24 cellular contexts compared by ENCODE assay signal in genomic region chr4:139458543-139458942, GRCh38. TPM values are rescaled to one million over a fixed set of nuclear protein-coding genes. Genes with fewer than 3 reads are reported as not detected.
DNase-seq lines count a peak whose midpoint lies in the region; ATAC-seq, FAIRE-seq and TF ChIP-seq lines count a peak whose summit lies in the region.
"Had no signal": no experiment of that assay in that cellular context is flagged by ENCODE, and none has a peak within 500 bp of the region (broad histone marks: within the 10 kb centered on the region; RNA-seq: fewer than 3 reads in every experiment).

No MANE protein-coding gene starts in this region.

- POLR2A ChIA-PET in MCF 10A (lab: Yijun Ruan, JAX) = interaction anchor here (1.1 to 7.1 kb wide), 2 partner anchors 97 to 158 kb away, joined by 3 to 67 read pairs; partner anchors contain the start of gene SETD7
- POLR2A ChIA-PET in WTC11 (lab: Charles Lee) = no interaction called here
- POLR2A ChIA-PET in HepG2 (lab: Yijun Ruan, JAX) = no interaction called here
- POLR2A ChIA-PET in activated CD4-positive, alpha-beta memory T cell treated with anti-CD3 and anti-CD28 coated beads for 36 hours (lab: Charles Lee) = no interaction called here

- dilution Hi-C loops in mammary epithelial cell (cut with HindIII; ENCODE audit: low sequenced_read_pairs) = no loop called here

- TF ChIP-seq POLR2A in HepG2 (IDR thresholded peaks at IDR 0.05; ENCODE audit: insufficient read depth in 1 of 2, low read depth in 2 of 2, low read length in 2 of 2) = no peak
- no peak for TF ChIP-seq POLR2A in GM12891 (IDR thresholded peaks at IDR 0.05; ENCODE audit: low read depth, low read length)

- ATAC-seq in WTC11 (no peak), HepG2 (no peak), HG03442 (IDR thresholded peaks at IDR 0.05; ENCODE audit: unreplicated experiment) (no peak)
- ATAC-seq: activated T-cell treated with anti-CD3 and anti-CD28 coated beads, Interleukin-2, amount 50 U/mL, for 4 hours; Right ventricle myocardium inferior; stimulated activated naive CD8-positive, alpha-beta T cell treated with anti-CD3 and anti-CD28 coated beads, Interleukin-15, amount 100 ng/mL, for 72 hours had no signal

- H3K36me3 ChIP-seq in mammary epithelial cell (ENCODE audit: insufficient read depth, low read length) = no peaks in the 10 kb centered on the region
- no peaks in the 10 kb centered on the region for H3K36me3 ChIP-seq in HepG2 (replicated peaks in 1 of 2; ENCODE audit: control insufficient read depth in 1 of 2, insufficient read depth in 2 of 2, low read length in 2 of 2)
- H3K36me3 ChIP-seq: transverse colon had no signal

- no peaks in the 10 kb centered on the region for H4K20me1 ChIP-seq in mammary epithelial cell (ENCODE audit: insufficient read depth, low read length)
- H4K20me1 ChIP-seq in HepG2 (ENCODE audit: insufficient read depth, low read length) = peaks cover 7% of the 10 kb centered on the region

- TF ChIP-seq CTCF in MCF 10A (IDR thresholded peaks at IDR 0.05; ENCODE audit: unreplicated experiment) (no peak), mammary epithelial cell (conservative IDR thresholded peaks at IDR 0.05 in 1 of 2, IDR thresholded peaks at IDR 0.05 in 1 of 2; ENCODE audit: extremely low read depth in 1 of 2, insufficient read depth in 1 of 2, low read depth in 1 of 2, low read length in 2 of 2) (no peak), WTC11 (IDR thresholded peaks at IDR 0.05) (no peak), HepG2 (CRISPR knock-in tag; IDR thresholded peaks at IDR 0.05) (no peak)

- H2AFZ ChIP-seq in mammary epithelial cell (ENCODE audit: low read depth, low read length) = no peak overlapping the region
- no peak overlapping the region for H2AFZ ChIP-seq in HepG2 (ENCODE audit: low read length)

- in situ Hi-C loops in mammary epithelial cell (cut with MboI; ENCODE audit: low sequenced_read_pairs in 2 of 2) (no loop called here), HepG2 (cut with HindIII; ENCODE audit: extremely low pct_ligation_motif_present, low pct_unique_long_range_greater_than_20kb) (no loop called here)

- intact Hi-C loops in MCF 10A (cut with micrococcal nuclease) = loop anchor here (10.0 kb wide), 1 partner anchor 96 kb away; the partner anchor contains the start of gene SETD7
- intact Hi-C loops in mammary epithelial cell (cut with micrococcal nuclease) = no loop called here
- intact Hi-C loops in HepG2 (cut with micrococcal nuclease; ENCODE audit: unreplicated experiment) = loop anchor here (5.0 kb wide), 1 partner anchor 39 kb away; no protein-coding TSS in a partner anchor
- intact Hi-C loops in activated CD4-positive, alpha-beta memory T cell treated with anti-CD3 and anti-CD28 coated beads for 36 hours (cut with micrococcal nuclease) = loop anchor here (10.0 kb wide), 1 partner anchor 396 kb away; no protein-coding TSS in a partner anchor

- H3K36me3 Mint-ChIP-seq in MCF 10A (ENCODE audit: insufficient read depth, unreplicated experiment) = peaks cover 7% of the 10 kb centered on the region
- H3K36me3 Mint-ChIP-seq in WTC11 = peaks cover 3% of the 10 kb centered on the region; the same call in 1 of the 2 replicates
- peaks cover 6% of the 10 kb centered on the region for H3K36me3 Mint-ChIP-seq in activated CD4-positive, alpha-beta memory T cell treated with anti-CD3 and anti-CD28 coated beads for 36 hours

- H3K27me3 Mint-ChIP-seq in MCF 10A (ENCODE audit: insufficient read depth, unreplicated experiment) (no peaks in the 10 kb centered on the region), WTC11 (ENCODE audit: low read depth) (no peaks in the 10 kb centered on the region)
- no peaks in the 10 kb centered on the region for H3K27me3 Mint-ChIP-seq in activated CD4-positive, alpha-beta memory T cell treated with anti-CD3 and anti-CD28 coated beads for 36 hours
- H3K27me3 Mint-ChIP-seq: memory B cell; stimulated activated naive CD8-positive, alpha-beta T cell treated with anti-CD3 and anti-CD28 coated beads, Interleukin-15, amount 100 ng/mL, for 72 hours had no signal

- no peak for FAIRE-seq in HepG2 (lab: Jason Lieb, UNC)
- FAIRE-seq in GM12891 (lab: Jason Lieb, UNC) = no peak
- FAIRE-seq: bronchial epithelial cell, G401.6 had no signal

- CTCF ChIA-PET in MCF 10A (lab: Yijun Ruan, JAX) = no interaction called here
- CTCF ChIA-PET in mammary epithelial cell (lab: Charles Lee; ENCODE audit: low non-redundant PET) = no interaction called here
- CTCF ChIA-PET in WTC11 (lab: Charles Lee) = no interaction called here
- CTCF ChIA-PET in HepG2 (lab: Yijun Ruan, JAX; ENCODE audit: low intra/inter-chr PET ratio, low total read pairs) = no interaction called here
- CTCF ChIA-PET in activated CD4-positive, alpha-beta memory T cell treated with anti-CD3 and anti-CD28 coated beads for 36 hours (lab: Charles Lee) = no interaction called here

- H3K9me3 ChIP-seq in mammary epithelial cell (replicated peaks; ENCODE audit: insufficient read depth, low read length) (no peaks in the 10 kb centered on the region), HepG2 (ENCODE audit: low read length) (no peaks in the 10 kb centered on the region)
- H3K9me3 ChIP-seq: transverse colon had no signal

- no peak overlapping the region for H3K4me3 ChIP-seq in mammary epithelial cell (replicated peaks in 1 of 3; ENCODE audit: insufficient read depth in 1 of 3, low read depth in 2 of 3, low read length in 3 of 3)
- peak overlapping the region in 1 of 3 experiments; percentile 30; a peak in 1 of 6 replicates for H3K4me3 ChIP-seq in HepG2 (replicated peaks in 1 of 3; ENCODE audit: insufficient read depth in 1 of 3, low read depth in 2 of 3, low read length in 3 of 3)
- H3K4me3 ChIP-seq: BLaER1 treated with 17β-estradiol and CSF1 and Interleukin-3, amounts not matched to agents 10 nM and 100 nM; transverse colon had no signal

- 100% methylated on average over 1 of the region's 1 CpG for WGBS in mammary epithelial cell (ENCODE audit: low coverage, missing lambda C conversion rate)
- 95% methylated on average over 1 of the region's 1 CpG for WGBS in HepG2 (ENCODE audit: low lambda C conversion rate)

- no peak overlapping the region for H3K9ac ChIP-seq in mammary epithelial cell (ENCODE audit: insufficient read depth, low read length)
- no peak overlapping the region; the same call in 1 of the 2 replicates for H3K9ac ChIP-seq in HepG2 (ENCODE audit: insufficient read depth, low read depth, low read length)
- H3K9ac ChIP-seq: BLaER1 treated with 17β-estradiol and CSF1 and Interleukin-3, amounts not matched to agents 10 nM and 100 nM had no signal

- DNase-seq in MCF 10A (ENCODE audit: unreplicated experiment) (no peak), mammary epithelial cell (no peak), WTC11 (ENCODE audit: low spot score) (no peak), HepG2 (ENCODE audit: low spot score) (no peak), RKO (ENCODE audit: low spot score) (no peak), GM12891 (ENCODE audit: insufficient read length, low spot score) (no peak)
- DNase-seq in activated CD4-positive, alpha-beta memory T cell treated with anti-CD3 and anti-CD28 coated beads for 36 hours = no peak
- DNase-seq: activated CD4-positive, CD25-positive, alpha-beta regulatory T cell treated with anti-CD3 and anti-CD28 coated beads, Interleukin-2, amount 50 U/mL, for 72 hours; activated CD8-positive, alpha-beta memory T cell treated with anti-CD3 and anti-CD28 coated beads for 24 hours; activated naive CD4-positive, alpha-beta T cell treated with Interleukin-2 at 50 U/mL for 16 hours; activated T-cell treated with anti-CD3 and anti-CD28 coated beads, Interleukin-2, amount 50 U/mL, for 4 hours; DMS 273 treated with DMSO at 0.1 percent for 48 hours; KG1; kidney glomerular epithelial cell; MV-4-11; NCI-H510A; stimulated activated naive CD8-positive, alpha-beta T cell treated with anti-CD3 and anti-CD28 coated beads, Interleukin-15, amount 100 ng/mL, for 72 hours; transverse colon had no signal

- peaks cover 59% of the 10 kb centered on the region for H3K4me1 Mint-ChIP-seq in MCF 10A (ENCODE audit: insufficient read depth, unreplicated experiment)
- peaks cover 64% of the 10 kb centered on the region for H3K4me1 Mint-ChIP-seq in WTC11
- H3K4me1 Mint-ChIP-seq in activated CD4-positive, alpha-beta memory T cell treated with anti-CD3 and anti-CD28 coated beads for 36 hours (ENCODE audit: low read depth) = peaks cover 52% of the 10 kb centered on the region

- H3K9me3 Mint-ChIP-seq in MCF 10A (ENCODE audit: unreplicated experiment) = no peaks in the 10 kb centered on the region
- no peaks in the 10 kb centered on the region for H3K9me3 Mint-ChIP-seq in WTC11
- H3K9me3 Mint-ChIP-seq in activated CD4-positive, alpha-beta memory T cell treated with anti-CD3 and anti-CD28 coated beads for 36 hours = no peaks in the 10 kb centered on the region
- H3K9me3 Mint-ChIP-seq: activated T-cell treated with anti-CD3 and anti-CD28 coated beads, Interleukin-2, amount 50 U/mL, for 4 hours; memory B cell; stimulated activated naive CD8-positive, alpha-beta T cell treated with anti-CD3 and anti-CD28 coated beads, Interleukin-15, amount 100 ng/mL, for 72 hours had no signal

- peak overlapping the region; percentile 31 for H3K27ac Mint-ChIP-seq in MCF 10A (ENCODE audit: low read depth, unreplicated experiment)
- peak overlapping the region; percentile 42 for H3K27ac Mint-ChIP-seq in WTC11
- no peak overlapping the region for H3K27ac Mint-ChIP-seq in activated CD4-positive, alpha-beta memory T cell treated with anti-CD3 and anti-CD28 coated beads for 36 hours
- H3K27ac Mint-ChIP-seq: memory B cell had no signal

- H3K79me2 ChIP-seq in mammary epithelial cell (ENCODE audit: insufficient read depth, low read length) (peaks cover 75% of the 10 kb centered on the region), HepG2 (ENCODE audit: insufficient read depth, low read length) (peaks cover 78% of the 10 kb centered on the region)

- TF ChIP-seq EP300 in HepG2 (IDR thresholded peaks at IDR 0.05; ENCODE audit: low read depth in 2 of 2, low read length in 2 of 2) = no peak
- no peak for TF ChIP-seq EP300 in HepG2 (CRISPR knock-in tag; IDR thresholded peaks at IDR 0.05; ENCODE audit: borderline replicate concordance)

- BruUV-seq in MCF 10A (replicated peaks; lab: Mats Ljungman, UMichigan) = no TSS peak
- BruUV-seq in mammary epithelial cell (replicated peaks; lab: Mats Ljungman, UMichigan) = no TSS peak
- no TSS peak for BruUV-seq in HepG2 (replicated peaks; lab: Mats Ljungman, UMichigan)

- no peak overlapping the region for H3K4me3 Mint-ChIP-seq in MCF 10A (ENCODE audit: unreplicated experiment)
- no peak overlapping the region for H3K4me3 Mint-ChIP-seq in WTC11
- no peak overlapping the region for H3K4me3 Mint-ChIP-seq in activated CD4-positive, alpha-beta memory T cell treated with anti-CD3 and anti-CD28 coated beads for 36 hours
- H3K4me3 Mint-ChIP-seq: activated T-cell treated with anti-CD3 and anti-CD28 coated beads, Interleukin-2, amount 50 U/mL, for 4 hours; memory B cell; stimulated activated naive CD8-positive, alpha-beta T cell treated with anti-CD3 and anti-CD28 coated beads, Interleukin-15, amount 100 ng/mL, for 72 hours had no signal

- H3K4me1 ChIP-seq in mammary epithelial cell (ENCODE audit: insufficient read depth, low read length) (peaks cover 21% of the 10 kb centered on the region), HepG2 (ENCODE audit: insufficient read depth, low read length) (peaks cover 42% of the 10 kb centered on the region)

- H3K27ac ChIP-seq in mammary epithelial cell (ENCODE audit: insufficient read depth, low read depth, low read length) = no peak overlapping the region
- no peak overlapping the region for H3K27ac ChIP-seq in HepG2 (ENCODE audit: extremely low read length, insufficient read depth, low read length)
- H3K27ac ChIP-seq: BLaER1 treated with 17β-estradiol and CSF1 and Interleukin-3, amounts not matched to agents 10 nM and 100 nM; transverse colon had no signal

- H3K27me3 ChIP-seq in mammary epithelial cell (ENCODE audit: insufficient read depth, low read length) (no peaks in the 10 kb centered on the region), HepG2 (ENCODE audit: control insufficient read depth in 1 of 2, insufficient read depth in 2 of 2, low read length in 2 of 2) (no peaks in the 10 kb centered on the region; a peak in 1 of 5 replicates)
- H3K27me3 ChIP-seq: BLaER1 treated with 17β-estradiol and CSF1 and Interleukin-3, amounts not matched to agents 10 nM and 100 nM; transverse colon had no signal

- TF ChIP-seq RAD21 in HepG2 (CRISPR knock-in tag; IDR thresholded peaks at IDR 0.05) = no peak

- H3K4me2 ChIP-seq in mammary epithelial cell (ENCODE audit: insufficient read depth, low read depth, low read length) = no peak overlapping the region
- peak overlapping the region; percentile 43 for H3K4me2 ChIP-seq in HepG2 (ENCODE audit: low read depth, low read length)
- H3K4me2 ChIP-seq: BLaER1 treated with 17β-estradiol and CSF1 and Interleukin-3, amounts not matched to agents 10 nM and 100 nM had no signal

RNA-seq across cellular contexts. Expression of gene RAB33B, which starts 4.6 kb away (rescaled TPM):
- total RNA-seq in MCF 10A (2022) (6.3 and 6.4 TPM in 2 replicates), mammary epithelial cell (10 to 100 TPM in 1 of 2 donors, 1 to 10 TPM in 1; 6.1 to 14.7 TPM), WTC11 (2021) (5.7 to 7.5 TPM (median 6.5 TPM) in 3 replicates), HepG2 (2016; rRNA removed; fragmentation: Illumina TruSeq; extraction: Trizol) (8.1 and 8.6 TPM in 2 replicates)
- polyA plus RNA-seq in mammary epithelial cell (3.0 TPM), HepG2 (2011; rRNA removed) (6.3 and 7.6 TPM in 2 replicates)
- 3.6 TPM for polyA minus RNA-seq in mammary epithelial cell
- 1.9 TPM in 2 replicates for total RNA-seq in HepG2 (2016; cell fraction: cytosol; rRNA removed; fragmentation: Illumina TruSeq; extraction: Trizol; ENCODE audit: low read depth)
- 7.8 and 10.1 TPM in 2 replicates for total RNA-seq in HepG2 (2016; cell fraction: insoluble cytoplasmic fraction; rRNA removed; fragmentation: Illumina TruSeq; extraction: Trizol)
- total RNA-seq in HepG2 (2016; cell fraction: membrane; rRNA removed; fragmentation: Illumina TruSeq; extraction: Trizol) = 6.8 and 7.0 TPM in 2 replicates
- 5.2 and 6.3 TPM in 2 replicates for total RNA-seq in HepG2 (2016; cell fraction: nucleus; rRNA removed; fragmentation: Illumina TruSeq; extraction: Trizol)
- 4.8 and 5.2 TPM in 2 replicates for polyA plus RNA-seq in HepG2 (2011; cell fraction: cytosol; rRNA removed)
- polyA plus RNA-seq in HepG2 (2011; cell fraction: nucleus; rRNA removed) = 4.7 and 4.9 TPM in 2 replicates
- 5.0 and 6.3 TPM in 2 replicates for polyA plus RNA-seq in HepG2 (2012)
- 0.71 and 0.95 TPM in 2 replicates for polyA plus RNA-seq in HepG2 (2016; cell fraction: cytosol; fragmentation: Illumina TruSeq; extraction: Trizol; ENCODE audit: low read depth)
- 7.8 and 8.4 TPM in 2 replicates for polyA plus RNA-seq in HepG2 (2016; cell fraction: insoluble cytoplasmic fraction; fragmentation: Illumina TruSeq; extraction: Trizol; ENCODE audit: low read depth)
- 3.5 and 3.7 TPM in 2 replicates for polyA plus RNA-seq in HepG2 (2016; cell fraction: membrane; fragmentation: Illumina TruSeq; extraction: Trizol; ENCODE audit: low read depth)
- polyA plus RNA-seq in HepG2 (2016; cell fraction: nucleus; fragmentation: Illumina TruSeq; extraction: Trizol; ENCODE audit: insufficient read depth, low read depth) = 6.9 and 7.7 TPM in 2 replicates
- 4.0 and 13.6 TPM in 2 replicates for polyA minus RNA-seq in HepG2 (2011; rRNA and poly(A)+ RNA removed; ENCODE audit: low replicate concordance)
- 9.8 TPM in 2 replicates for polyA minus RNA-seq in HepG2 (2011; cell fraction: cytosol; rRNA and poly(A)+ RNA removed)
- polyA minus RNA-seq in HepG2 (2011; cell fraction: nucleus; rRNA and poly(A)+ RNA removed) = 9.0 and 9.3 TPM in 2 replicates
- total RNA-seq in activated CD4-positive, alpha-beta memory T cell treated with anti-CD3 and anti-CD28 coated beads for 36 hours = 1 to 10 TPM; 5.5 to 5.7 TPM
- 2.8 TPM for polyA plus RNA-seq in GM12891 (2012; ENCODE audit: low read depth, missing spikeins)
